Comparison of ENCODE assay signal across 8 cellular contexts in genomic region chr20:45812157-45813005, GRCh38. TPM values are rescaled to one million over a fixed set of nuclear protein-coding genes. Genes with fewer than 3 reads are reported as not detected.
DNase-seq lines count a peak whose midpoint lies in the region; FAIRE-seq and TF ChIP-seq lines count a peak whose summit lies in the region.

Gene UBE2C (plus strand): TSS chr20:45812644. CDS start chr20:45812696, 52 bp downstream.

- peak; percentile 47 to 64; a peak in 2 of 3 replicates for TF ChIP-seq POLR2A in H1 (IDR thresholded peaks at IDR 0.05; ENCODE audit: control extremely low read depth in 1 of 2, low read depth in 2 of 2, low read length in 2 of 2)

- FAIRE-seq in H1 (lab: Jason Lieb, UNC): peak; percentile 92

- POLR2A ChIA-PET in H1 (lab: Charles Lee; ENCODE audit: partially characterized antibody): interaction anchor here (0.7 to 10.4 kb wide), 22 partner anchors 8 to 265 kb away, joined by 3 to 96 read pairs (median 4); partner anchors contain the start of genes ACOT8, CTSA, EPPIN and NEURL2

- no peak for TF ChIP-seq EP300 in H1 (IDR thresholded peaks at IDR 0.05; ENCODE audit: borderline replicate concordance in 1 of 2, low read depth in 2 of 2, low read length in 2 of 2)

- H2AK5ac ChIP-seq in H1 (ENCODE audit: low read depth, low read length) (peak within 1 kb of the TSS; percentile 93; the same call in 1 of the 2 replicates), mesenchymal stem cell (ENCODE audit: low read length, severe bottlenecking) (no peak within 1 kb of the TSS)

- H3K9ac ChIP-seq in H1 (replicated peaks in 1 of 4; ENCODE audit: extremely low read depth in 1 of 4, low read depth in 3 of 4, low read length in 3 of 4) (peak within 1 kb of the TSS; percentile 72 to 88 (median 80)), mesenchymal stem cell (ENCODE audit: low read length) (peak within 1 kb of the TSS; percentile 78)

- peaks cover 7 to 20% of the 10 kb centered on the region in 2 experiments for H3K79me2 ChIP-seq in H1 (ENCODE audit: control insufficient read depth in 1 of 2, insufficient read depth in 2 of 2, low read length in 2 of 2)

- no peaks in the 10 kb centered on the region for H3K27me3 ChIP-seq in H1 (replicated peaks in 1 of 4; ENCODE audit: control insufficient read depth in 3 of 4, extremely low read depth in 1 of 4, insufficient read depth in 3 of 4, low read length in 3 of 4)
- H3K27me3 ChIP-seq in mesenchymal stem cell (ENCODE audit: control insufficient read depth in 1 of 2, insufficient read depth in 1 of 2, low read length in 2 of 2): no peaks in the 10 kb centered on the region

- H3K9me3 ChIP-seq in H1 (ENCODE audit: insufficient read depth in 2 of 2, low read depth in 1 of 2, low read length in 1 of 2) (no peaks in the 10 kb centered on the region), mesenchymal stem cell (ENCODE audit: control insufficient read depth, low read length) (no peaks in the 10 kb centered on the region)

- H2BK5ac ChIP-seq in H1 (ENCODE audit: low read depth, low read length): peak within 1 kb of the TSS; percentile 81; the same call in 1 of the 2 replicates
- no peak within 1 kb of the TSS for H2BK5ac ChIP-seq in mesenchymal stem cell (ENCODE audit: low read depth, low read length, poor library complexity, severe bottlenecking)

- H3K23ac ChIP-seq in H1 (ENCODE audit: insufficient read length) (no peak within 1 kb of the TSS), mesenchymal stem cell (ENCODE audit: low read length in 2 of 2) (no peak within 1 kb of the TSS)

- no peak within 1 kb of the TSS for H2BK120ac ChIP-seq in H1 (replicated peaks; ENCODE audit: low read depth, low read length)
- H2BK120ac ChIP-seq in mesenchymal stem cell (ENCODE audit: low read depth, low read length): no peak within 1 kb of the TSS

- H3K4me1 ChIP-seq in H1 (replicated peaks in 1 of 4; ENCODE audit: control insufficient read depth in 3 of 4, insufficient read depth in 4 of 4, low read length in 3 of 4): peaks cover 0 to 4% (median 2%) of the 10 kb centered on the region in 4 experiments; a peak in 3 of 7 replicates
- peaks cover 13% of the 10 kb centered on the region for H3K4me1 ChIP-seq in mesenchymal stem cell (ENCODE audit: control insufficient read depth, insufficient read depth, low read depth, low read length)

- H3K4me2 ChIP-seq in H1 (ENCODE audit: insufficient read depth in 1 of 2, low read depth in 2 of 2, low read length in 2 of 2) (peak within 1 kb of the TSS; percentile 80 to 93), mesenchymal stem cell (ENCODE audit: low read length, poor library complexity, severe bottlenecking) (peak within 1 kb of the TSS; percentile 92)

- 1% methylated on average over 53 of the region's 65 CpGs; no CpG with 5 or more reads in 1 of the 2 experiments for WGBS in H1 (ENCODE audit: extremely low coverage in 1 of 2, insufficient coverage in 1 of 2, insufficient read length in 1 of 2, insufficient replicate concordance in 2 of 2, low coverage in 1 of 2, low lambda C conversion rate in 2 of 2, missing lambda C conversion rate in 1 of 2), 2 experiments
- 1% methylated on average over 65 of the region's 65 CpGs for WGBS in mesenchymal stem cell

- peak within 1 kb of the TSS; percentile 94 for H3K4ac ChIP-seq in H1 (replicated peaks; ENCODE audit: insufficient read length, low read depth, low read length)
- H3K4ac ChIP-seq in mesenchymal stem cell (ENCODE audit: low read depth in 1 of 2, low read length in 2 of 2): peak within 1 kb of the TSS; percentile 10 to 30

- H3K18ac ChIP-seq in H1 (ENCODE audit: extremely low read depth, low read length) (peak within 1 kb of the TSS; percentile 83), mesenchymal stem cell (ENCODE audit: low read depth in 1 of 2, low read length in 2 of 2) (no peak within 1 kb of the TSS)

- H3K14ac ChIP-seq in H1 (ENCODE audit: insufficient read length): no peak within 1 kb of the TSS
- no peak within 1 kb of the TSS for H3K14ac ChIP-seq in mesenchymal stem cell (ENCODE audit: low read length in 2 of 2)

- H3K27ac ChIP-seq in H1 (ENCODE audit: low read depth, low read length) (peak within 1 kb of the TSS; percentile 74; the same call in 1 of the 2 replicates), mesenchymal stem cell (ENCODE audit: low read length, poor library complexity, severe bottlenecking) (peak within 1 kb of the TSS; percentile 60)

- peak within 1 kb of the TSS; percentile 81 for H4K8ac ChIP-seq in H1 (ENCODE audit: extremely low read depth, insufficient read depth, low read length)
- no peak within 1 kb of the TSS for H4K8ac ChIP-seq in mesenchymal stem cell (ENCODE audit: low read length)

- peaks cover 5 to 7% of the 10 kb centered on the region in 2 experiments for H4K20me1 ChIP-seq in H1 (replicated peaks in 1 of 2; ENCODE audit: control insufficient read depth in 1 of 2, insufficient read depth in 2 of 2, low read length in 2 of 2)

- no peak within 1 kb of the TSS for H2AFZ ChIP-seq in H1 (ENCODE audit: low read length)
- H2AFZ ChIP-seq in mesenchymal stem cell (ENCODE audit: low read depth, low read length): peak within 1 kb of the TSS; percentile 55

- H4K91ac ChIP-seq in H1 (replicated peaks; ENCODE audit: insufficient read length, low read length): no peak within 1 kb of the TSS
- peak within 1 kb of the TSS; percentile 53 for H4K91ac ChIP-seq in mesenchymal stem cell (ENCODE audit: low read length)

- no peak within 1 kb of the TSS for H2BK20ac ChIP-seq in H1 (ENCODE audit: low read length)

- CTCF ChIA-PET in H1 (lab: Charles Lee; ENCODE audit: partially characterized antibody): interaction anchor here (1.1 to 2.3 kb wide), 7 partner anchors 13 to 363 kb away, joined by 3 to 13 read pairs (median 4); no protein-coding TSS in a partner anchor

- DNase-seq in CMK (ENCODE audit: low read depth) (peak; percentile 94), GM20000 (ENCODE audit: low spot score) (peak; percentile 97), HT-29 (ENCODE audit: low spot score) (peak; percentile 100), NOMO-1 (lab: John Stamatoyannopoulos, UW; ENCODE audit: unreplicated experiment in 2 of 2) (peak; percentile 87 to 90), H1 (ENCODE audit: low read depth in 1 of 2, low spot score in 2 of 2) (peak; percentile 96 to 99), mesenchymal stem cell (peak; percentile 100)
- peak; percentile 83 to 90 for DNase-seq in activated CD8-positive, alpha-beta memory T cell treated with anti-CD3 and anti-CD28 coated beads for 4 hours (ENCODE audit: low read depth in 2 of 2)
- peak; percentile 86 for DNase-seq in stimulated activated CD8-positive, alpha-beta memory T cell treated with anti-CD3 and anti-CD28 coated beads, Interleukin-12 subunit alpha, Interleukin-12 subunit beta, amount 100 ng/mL, for 24 hours (ENCODE audit: extremely low read depth)

- H3K4me3 ChIP-seq in H1 (ENCODE audit: extremely low read depth in 1 of 4, insufficient read depth in 2 of 4, low read depth in 3 of 4, low read length in 4 of 4): peak within 1 kb of the TSS; percentile 91 to 100 (median 98)
- peak within 1 kb of the TSS; percentile 79 to 82 for H3K4me3 ChIP-seq in mesenchymal stem cell (ENCODE audit: insufficient read depth in 1 of 2, low read depth in 1 of 2, low read length in 2 of 2)

- peaks cover 9% of the 10 kb centered on the region; the same call in 1 of the 2 replicates for H3K23me2 ChIP-seq in H1 (ENCODE audit: low read depth, low read length)

- H2BK15ac ChIP-seq in H1 (ENCODE audit: low read length): peak within 1 kb of the TSS; percentile 72; the same call in 1 of the 2 replicates
- no peak within 1 kb of the TSS for H2BK15ac ChIP-seq in mesenchymal stem cell (ENCODE audit: low read depth, poor library complexity, severe bottlenecking)

- TF ChIP-seq RAD21 in H1 (IDR thresholded peaks at IDR 0.05 in 1 of 2, conservative IDR thresholded peaks at IDR 0.05 in 1 of 2; ENCODE audit: low read depth in 2 of 2, low read length in 2 of 2): no peak

- TF ChIP-seq CTCF in GM20000 (IDR thresholded peaks at IDR 0.05; ENCODE audit: extremely low read depth, missing control alignments) (no peak), H1 (IDR thresholded peaks at IDR 0.05; ENCODE audit: control extremely low read depth in 1 of 3, insufficient read depth in 1 of 3, low read depth in 1 of 3, low read length in 3 of 3) (no peak)

- H3K36me3 ChIP-seq in H1 (ENCODE audit: control insufficient read depth in 2 of 4, insufficient read depth in 4 of 4, low read length in 3 of 4) (peaks cover 18 to 55% (median 38%) of the 10 kb centered on the region in 4 experiments), mesenchymal stem cell (ENCODE audit: control insufficient read depth in 1 of 2, insufficient read depth in 2 of 2, low read depth in 1 of 2, low read length in 2 of 2) (peaks cover 27 to 43% of the 10 kb centered on the region in 2 experiments)

- H4K5ac ChIP-seq in H1 (ENCODE audit: insufficient read length, low read depth, low read length): peak within 1 kb of the TSS; percentile 26

- H3K56ac ChIP-seq in H1 (replicated peaks; ENCODE audit: insufficient read length, low read depth, low read length): peak within 1 kb of the TSS; percentile 78

- H2BK12ac ChIP-seq in H1 (ENCODE audit: low read depth, low read length): 0 out of 2 replicates have a peak within 1 kb of the TSS, but pooled peaks have one; percentile 39
- no peak within 1 kb of the TSS for H2BK12ac ChIP-seq in mesenchymal stem cell (ENCODE audit: low read length in 2 of 2)

- H3K79me1 ChIP-seq in H1 (ENCODE audit: low read depth, low read length) (peaks cover 5% of the 10 kb centered on the region), mesenchymal stem cell (replicated peaks; ENCODE audit: low read length, poor library complexity, severe bottlenecking) (peaks cover 21% of the 10 kb centered on the region)

TF ChIP-seq in H1, 55 proteins besides CTCF, POLR2A, EP300 and RAD21 (continues in another document):
- TF ChIP-seq E2F6 (IDR thresholded peaks at IDR 0.05) (peak; percentile 44), PHF8 (conservative IDR thresholded peaks at IDR 0.05; ENCODE audit: low read depth, low read length) (peak; percentile 80)

RNA-seq across cellular contexts. Expression of gene UBE2C, which starts in this region (rescaled TPM):
- 284 and 289 TPM in 2 replicates for total RNA-seq in HT-29 (2014; rRNA removed; shearing (Covaris generic))
- 243 and 255 TPM in 2 replicates for total RNA-seq in H1 (2021; fragmentation: NEBNext Ultra II Directional; extraction: Animal tissue kit (Norgen Biotek cat#: 25700))
- polyA plus RNA-seq in H1 (2011; rRNA removed): 312 and 326 TPM in 2 replicates
- 261 TPM for polyA plus RNA-seq in H1 (2011; cell fraction: cytosol; rRNA removed)
- 147 TPM for polyA plus RNA-seq in H1 (2011; cell fraction: nucleus; rRNA removed)
- polyA plus RNA-seq in H1 (2012, experiment 1 of 2): 187 to 242 TPM (median 218 TPM) in 4 replicates
- polyA plus RNA-seq in H1 (2012, experiment 2 of 2): 452 TPM
- 303 TPM for polyA plus RNA-seq in H1 (2013, experiment 1 of 2)
- 318 TPM for polyA plus RNA-seq in H1 (2013, experiment 2 of 2)
- polyA minus RNA-seq in H1 (2011; rRNA and poly(A)+ RNA removed): 81.2 and 93.7 TPM in 2 replicates
- 82.4 TPM for polyA minus RNA-seq in H1 (2011; cell fraction: cytosol; rRNA and poly(A)+ RNA removed)
- polyA minus RNA-seq in H1 (2011; cell fraction: nucleus; rRNA and poly(A)+ RNA removed): 74.3 TPM
- 20.5 TPM for polyA plus RNA-seq in mesenchymal stem cell (2013, experiment 1 of 2)
- 21.3 TPM for polyA plus RNA-seq in mesenchymal stem cell (2013, experiment 2 of 2)

Comparison
In these comparisons a context has a peak if more than half of its experiments do, and no peak if none do; other contexts are left out.
1. Peak in every context shown above with its lines: DNase-seq, H3K4me3 ChIP-seq and H3K27ac ChIP-seq.